Comparison of ENCODE assay signal across 10 cellular contexts in the genomic region with DNA sequence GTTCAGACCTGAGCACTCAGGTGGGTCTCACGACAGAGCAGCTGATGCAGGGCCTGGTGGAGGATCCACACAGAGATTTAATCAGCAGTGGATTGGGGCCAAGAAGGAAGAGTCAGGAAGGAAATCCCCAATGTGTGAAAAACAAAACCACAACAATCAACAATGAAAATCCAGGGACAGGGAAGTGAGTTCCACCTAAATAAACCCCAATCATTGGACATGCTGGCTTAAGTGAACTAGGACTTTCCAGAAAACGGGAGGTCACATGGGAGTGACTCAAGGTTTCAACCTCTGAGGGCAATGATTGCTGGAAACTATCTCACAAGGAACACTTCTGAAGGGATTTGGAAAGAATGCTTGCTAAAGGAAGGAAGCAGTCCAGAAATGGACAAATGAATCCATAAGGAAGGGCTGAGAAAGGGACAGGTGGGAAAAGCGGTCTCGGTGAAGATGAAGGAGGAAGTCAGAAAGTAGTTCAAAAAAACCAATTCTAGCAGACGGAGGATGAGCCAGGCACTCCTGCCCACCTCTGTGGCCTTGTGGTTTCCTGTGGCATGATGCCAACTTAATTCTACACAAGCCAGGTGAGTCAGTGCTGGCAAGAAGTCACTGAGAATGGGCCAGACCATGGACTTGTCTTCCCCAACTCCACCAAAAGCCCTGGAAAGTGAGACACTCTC. TPM values are rescaled to one million over a fixed set of nuclear protein-coding genes. Genes with fewer than 3 reads are reported as not detected.
A peak's percentile ranks its signal among the peaks of the same experiment; 100 is the strongest.
DNase-seq lines count a peak whose midpoint lies in the region; ATAC-seq and TF ChIP-seq lines count a peak whose summit lies in the region.
"Had no signal": no experiment of that assay in that cellular context is flagged by ENCODE, and none has a peak within 500 bp of the region (broad histone marks: within the 10 kb centered on the region; RNA-seq: fewer than 3 reads in every experiment).

No MANE protein-coding gene starts in this region.

- H4K20me1 ChIP-seq in PC-3 (ENCODE audit: low read length) (no peaks in the 10 kb centered on the region), OCI-LY7 (ENCODE audit: insufficient read depth, low read length) (no peaks in the 10 kb centered on the region)

- POLR2A ChIA-PET in PC-3 (lab: Charles Lee; ENCODE audit: unreplicated experiment): interaction anchor here (0.7 kb wide), 1 partner anchor 28 kb away, joined by 4 read pairs; no protein-coding TSS in a partner anchor
- POLR2A ChIA-PET in OCI-LY7 (lab: Charles Lee): no interaction called here

- TF ChIP-seq POLR2A in gastroesophageal sphincter (IDR thresholded peaks at IDR 0.05): no peak

- peak; percentile 84 for ATAC-seq in PC-3
- no peak for ATAC-seq in gastroesophageal sphincter
- ATAC-seq in GM19395 (IDR thresholded peaks at IDR 0.05; ENCODE audit: unreplicated experiment): no peak

- H3K79me2 ChIP-seq in PC-3 (ENCODE audit: low read length) (no peaks in the 10 kb centered on the region), OCI-LY7 (ENCODE audit: insufficient read depth, low read depth, low read length) (no peaks in the 10 kb centered on the region)

- TF ChIP-seq EP300 in gastroesophageal sphincter (IDR thresholded peaks at IDR 0.05): no peak

- no peak overlapping the region; the same call in 1 of the 2 replicates for H3K9ac ChIP-seq in PC-3 (ENCODE audit: low read length)

- no peaks in the 10 kb centered on the region for H3K27me3 ChIP-seq in PC-3 (ENCODE audit: low read length)
- no peaks in the 10 kb centered on the region for H3K27me3 ChIP-seq in gastroesophageal sphincter

- DNase-seq in ELR (ENCODE audit: low read depth): peak; percentile 57
- peak; percentile 95 for DNase-seq in PC-3
- peak; percentile 40 for DNase-seq in amniotic epithelial cell (ENCODE audit: low read depth)
- DNase-seq in renal cortical epithelial cell (ENCODE audit: low read depth): peak; percentile 96
- no peak for DNase-seq in D341Med (ENCODE audit: low spot score)
- no peak for DNase-seq in OCI-LY7 (ENCODE audit: low spot score)
- DNase-seq: DMS79 treated with DMSO at 0.1 percent for 48 hours had no signal

- intact Hi-C loops in PC-3 (cut with micrococcal nuclease): loop anchor here (5.0 kb wide), 1 partner anchor 48 kb away; no protein-coding TSS in a partner anchor
- intact Hi-C loops in OCI-LY7 (cut with micrococcal nuclease; ENCODE audit: unreplicated experiment): no loop called here

- peak overlapping the region; percentile 14; the same call in 1 of the 2 replicates for H3K4me3 ChIP-seq in PC-3 (ENCODE audit: low read length)
- H3K4me3 ChIP-seq in gastroesophageal sphincter: no peak overlapping the region
- no peak overlapping the region for H3K4me3 ChIP-seq in OCI-LY7 (ENCODE audit: low read depth, low read length, poor library complexity, severe bottlenecking)

- CTCF ChIA-PET in PC-3 (lab: Charles Lee) (no interaction called here), OCI-LY7 (lab: Charles Lee; ENCODE audit: unreplicated experiment) (no interaction called here)

- H3K27ac ChIP-seq in PC-3 (ENCODE audit: low read length) (peak overlapping the region; percentile 83), gastroesophageal sphincter (no peak overlapping the region), OCI-LY7 (ENCODE audit: low read depth, low read length, poor library complexity, severe bottlenecking) (no peak overlapping the region)

- 75 to 76% methylated on average over 4 of the region's 5 CpGs for WGBS in gastroesophageal sphincter (ENCODE audit: low coverage in 1 of 2), 2 donors

- no peak overlapping the region for H2AFZ ChIP-seq in PC-3 (ENCODE audit: low read length)
- H2AFZ ChIP-seq in OCI-LY7 (ENCODE audit: low read length): no peak overlapping the region

- no peaks in the 10 kb centered on the region for H3K36me3 ChIP-seq in PC-3 (ENCODE audit: low read depth, low read length)
- H3K36me3 ChIP-seq in gastroesophageal sphincter: no peaks in the 10 kb centered on the region
- no peaks in the 10 kb centered on the region for H3K36me3 ChIP-seq in OCI-LY7 (ENCODE audit: insufficient read depth, low read length)

- H3K9me2 ChIP-seq in PC-3 (replicated peaks; ENCODE audit: low read length): no peaks in the 10 kb centered on the region
- no peaks in the 10 kb centered on the region for H3K9me2 ChIP-seq in OCI-LY7 (ENCODE audit: insufficient read depth, low read length)

- no peak for TF ChIP-seq CTCF in PC-3 (conservative IDR thresholded peaks at IDR 0.05; ENCODE audit: low read depth, low read length)
- no peak for TF ChIP-seq CTCF in gastroesophageal sphincter (IDR thresholded peaks at IDR 0.05)
- no peak for TF ChIP-seq CTCF in OCI-LY7 (conservative IDR thresholded peaks at IDR 0.05; ENCODE audit: low read length)

- no peaks in the 10 kb centered on the region for H3F3A ChIP-seq in PC-3 (ENCODE audit: low read length, unreplicated experiment)

- BruUV-seq in PC-3 (replicated peaks; lab: Mats Ljungman, UMichigan) (no TSS peak), OCI-LY7 (replicated peaks; lab: Mats Ljungman, UMichigan) (no TSS peak)

- H3K9me3 ChIP-seq in PC-3 (ENCODE audit: low read length) (no peaks in the 10 kb centered on the region), gastroesophageal sphincter (no peaks in the 10 kb centered on the region), OCI-LY7 (ENCODE audit: low read length) (no peaks in the 10 kb centered on the region)

- H3K4me2 ChIP-seq in PC-3 (ENCODE audit: low read length) (peak overlapping the region; percentile 64), OCI-LY7 (ENCODE audit: low read length) (no peak overlapping the region)

- H3K4me1 ChIP-seq in PC-3 (ENCODE audit: insufficient read depth, low read length): peaks cover 21% of the 10 kb centered on the region
- H3K4me1 ChIP-seq in gastroesophageal sphincter: no peaks in the 10 kb centered on the region
- H3K4me1 ChIP-seq in OCI-LY7 (ENCODE audit: insufficient read depth, low read length, poor library complexity, severe bottlenecking): no peaks in the 10 kb centered on the region

RNA-seq across cellular contexts. Expression of gene XDH, which starts 15.4 kb away (rescaled TPM):
- total RNA-seq in PC-3 (2014; rRNA removed) (0.06 and 0.91 TPM in 2 replicates), renal cortical epithelial cell (2.0 and 25.9 TPM in 2 replicates), gastroesophageal sphincter (1 to 10 TPM in 1 of 4 donors, under 1 TPM in 2, not detected in 1; under 0.01 to 2.8 (median 0.08) TPM), OCI-LY7 (2022) (not detected in 2 replicates)
- not detected in 2 replicates for total RNA-seq in OCI-LY7 (2014; rRNA removed; shearing (Covaris generic))
- total RNA-seq: cardiac septum had no signal

Comparison
In these comparisons a context has a peak if more than half of its experiments do, and no peak if none do; other contexts are left out.
1. DNase-seq: peak in ELR (single experiment), PC-3 (single experiment), amniotic epithelial cell (single experiment) and renal cortical epithelial cell (single experiment); none in D341Med (single experiment) and OCI-LY7 (single experiment).